8 cellular contexts compared by ENCODE assay signal in genomic region chr15:34337557-34338306, GRCh38. TPM values are rescaled to one million over a fixed set of nuclear protein-coding genes. Genes with fewer than 3 reads are reported as not detected.
DNase-seq lines count a peak whose midpoint lies in the region; ATAC-seq, FAIRE-seq and TF ChIP-seq lines count a peak whose summit lies in the region.

Gene SLC12A6, minus strand, starts transcription at chr15:34337781. Its CDS starts 1,101 bp downstream, at chr15:34336680.

- TF ChIP-seq CTCF in prostate gland (IDR thresholded peaks at IDR 0.05): peak in 2 of 4 experiments; percentile 12 to 35

- peaks cover 49% of the 10 kb centered on the region for H3K4me1 Mint-ChIP-seq in T-helper 1 cell treated with Interleukin-12 subunit alpha and Interleukin-12 subunit beta and Interleukin-4 antibody, amounts not matched to agents 30 μg/mL and 1 μg/mL, for 36 hours (ENCODE audit: low read depth)

- 2% methylated on average over 56 of the region's 78 CpGs for WGBS in prostate gland

- no peaks in the 10 kb centered on the region for H3K9me3 Mint-ChIP-seq in T-helper 1 cell treated with Interleukin-12 subunit alpha and Interleukin-12 subunit beta and Interleukin-4 antibody, amounts not matched to agents 30 μg/mL and 1 μg/mL, for 36 hours

- peaks cover 30% of the 10 kb centered on the region for H3K36me3 Mint-ChIP-seq in T-helper 1 cell treated with Interleukin-12 subunit alpha and Interleukin-12 subunit beta and Interleukin-4 antibody, amounts not matched to agents 30 μg/mL and 1 μg/mL, for 36 hours (ENCODE audit: low read depth)

- no peaks in the 10 kb centered on the region for H3K36me3 ChIP-seq in prostate gland

- H3K27me3 ChIP-seq in prostate gland (replicated peaks; ENCODE audit: insufficient read depth): no peaks in the 10 kb centered on the region

- H3K4me1 ChIP-seq in prostate gland (replicated peaks): peaks cover 5% of the 10 kb centered on the region

- TF ChIP-seq POLR2A in GM12892 (IDR thresholded peaks at IDR 0.05; ENCODE audit: low read depth, low read length) (peak; percentile 76), prostate gland (IDR thresholded peaks at IDR 0.05) (peak; percentile 78)

- H3K27me3 Mint-ChIP-seq in T-helper 1 cell treated with Interleukin-12 subunit alpha and Interleukin-12 subunit beta and Interleukin-4 antibody, amounts not matched to agents 30 μg/mL and 1 μg/mL, for 36 hours (ENCODE audit: low read depth): no peaks in the 10 kb centered on the region

- peak within 1 kb of the TSS; percentile 79 to 84 for H3K27ac ChIP-seq in prostate gland

- H3K27ac Mint-ChIP-seq in T-helper 1 cell treated with Interleukin-12 subunit alpha and Interleukin-12 subunit beta and Interleukin-4 antibody, amounts not matched to agents 30 μg/mL and 1 μg/mL, for 36 hours: peak within 1 kb of the TSS; percentile 93

- H3K4me3 Mint-ChIP-seq in T-helper 1 cell treated with Interleukin-12 subunit alpha and Interleukin-12 subunit beta and Interleukin-4 antibody, amounts not matched to agents 30 μg/mL and 1 μg/mL, for 36 hours: peak within 1 kb of the TSS; percentile 98

- intact Hi-C loops in left cardiac atrium (cut with DNase I): no loop called here
- intact Hi-C loops in prostate gland (cut with DNase I): loop anchor here (5.0 kb wide), 1 partner anchor 100 kb away; the partner anchor contains the start of gene GOLGA8A

- ATAC-seq in HG02798 (IDR thresholded peaks at IDR 0.05; ENCODE audit: poor library complexity, unreplicated experiment) (peak; percentile 81), left cardiac atrium (peak; percentile 98)

- peak; percentile 94 for FAIRE-seq in GM12892 (lab: Jason Lieb, UNC)

- peak within 1 kb of the TSS; percentile 75 to 90 for H3K4me3 ChIP-seq in prostate gland

- no peaks in the 10 kb centered on the region for H3K9me3 ChIP-seq in prostate gland

- DNase-seq in GM12892 (ENCODE audit: insufficient read length) (peak; percentile 81), NCI-H146 (lab: John Stamatoyannopoulos, UW) (peak; percentile 86), amniotic stem cell (lab: John Stamatoyannopoulos, UW) (peak; percentile 93), left cardiac atrium (peak; percentile 93), prostate gland (ENCODE audit: low spot score) (peak; percentile 82), ureter (ENCODE audit: low spot score) (peak; percentile 88)

RNA-seq across cellular contexts. Expression of gene SLC12A6, which starts in this region (rescaled TPM):
- 24.0 TPM for polyA plus RNA-seq in GM12892 (2012; ENCODE audit: missing spikeins)
- total RNA-seq in left cardiac atrium: 10 to 100 TPM; 16.0 to 19.6 TPM
- 10 to 100 TPM; 10.2 to 36.8 TPM for total RNA-seq in prostate gland
- 18.2 TPM for total RNA-seq in ureter

Comparison
In these comparisons a context has a peak if more than half of its experiments do, and no peak if none do; other contexts are left out.
1. Peak in every context shown above with its lines: DNase-seq, ATAC-seq, H3K4me3 ChIP-seq and H3K27ac ChIP-seq.